Comparison of ENCODE assay signal across 8 cellular contexts in the genomic region with DNA sequence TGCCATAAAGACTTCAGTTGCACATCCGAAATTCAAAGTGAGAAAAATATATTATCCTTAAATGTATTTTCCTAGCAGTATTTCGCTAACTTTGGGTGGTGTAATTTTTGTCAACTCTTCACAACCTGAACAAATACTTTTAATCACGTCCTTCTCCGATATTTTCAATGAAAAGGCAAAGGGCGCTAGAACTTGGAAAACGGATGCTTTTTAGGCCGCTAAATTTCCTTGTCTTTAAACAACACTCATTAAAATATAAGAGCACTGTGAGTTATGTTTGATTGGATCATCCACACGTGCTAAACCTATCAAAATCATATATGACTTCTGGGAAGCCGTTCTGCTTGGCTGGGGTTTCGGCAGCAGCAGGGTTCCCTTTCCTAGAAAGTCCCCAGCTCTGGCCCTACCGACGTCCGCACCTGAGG. TPM values are rescaled to one million over a fixed set of nuclear protein-coding genes. Genes with fewer than 3 reads are reported as not detected.
DNase-seq lines count a peak whose midpoint lies in the region; ATAC-seq, FAIRE-seq and TF ChIP-seq lines count a peak whose summit lies in the region.

No MANE protein-coding gene starts in this region.

- H3K27ac ChIP-seq in Panc1 (ENCODE audit: low read length) (peak overlapping the region; percentile 93), esophagus (ENCODE audit: low read depth in 2 of 2, low read length in 1 of 2) (peak overlapping the region; percentile 95 to 96)

- intact Hi-C loops in Panc1 (cut with micrococcal nuclease; ENCODE audit: unreplicated experiment) = no loop called here

- 20% methylated on average over 13 of the region's 13 CpGs for WGBS in esophagus, 2 donors

- FAIRE-seq in GM12891 (lab: Jason Lieb, UNC) = no peak

- H3K4me3 Mint-ChIP-seq in progenitor cell of endocrine pancreas (ENCODE audit: low read depth) = peak overlapping the region; percentile 95

- in situ Hi-C loops in Panc1 (cut with HindIII; ENCODE audit: low pct_unique_long_range_greater_than_20kb, low sequenced_read_pairs) = no loop called here

- POLR2A ChIA-PET in Panc1 (lab: Charles Lee) = no interaction called here

- no peaks in the 10 kb centered on the region for H3K27me3 Mint-ChIP-seq in progenitor cell of endocrine pancreas

- DNase-seq in GM12891 (ENCODE audit: insufficient read length, low spot score) (no peak), Panc1 (ENCODE audit: low read depth, low spot score) (no peak), progenitor cell of endocrine pancreas (ENCODE audit: low spot score, unreplicated experiment) (no peak), A172 (ENCODE audit: low spot score) (no peak)
- DNase-seq in activated CD8-positive, alpha-beta memory T cell treated with anti-CD3 and anti-CD28 coated beads for 24 hours = no peak

- no TSS peak for BruUV-seq in Panc1 (replicated peaks; lab: Mats Ljungman, UMichigan)

- H3K9me3 Mint-ChIP-seq in progenitor cell of endocrine pancreas (ENCODE audit: low read depth) = peaks cover 9% of the 10 kb centered on the region

- no peak for TF ChIP-seq CTCF in Panc1 (IDR thresholded peaks at IDR 0.05)
- TF ChIP-seq CTCF in progenitor cell of endocrine pancreas (IDR thresholded peaks at IDR 0.05; ENCODE audit: unreplicated experiment) = no peak

- peaks cover 15% of the 10 kb centered on the region for H3K36me3 Mint-ChIP-seq in progenitor cell of endocrine pancreas (ENCODE audit: insufficient read depth)

- peaks cover 10% of the 10 kb centered on the region; the same call in 1 of the 2 replicates for H3K4me1 ChIP-seq in Panc1 (ENCODE audit: control insufficient read depth, insufficient read depth, low read length)
- no peaks in the 10 kb centered on the region for H3K4me1 ChIP-seq in esophagus (ENCODE audit: control insufficient read depth in 2 of 2, insufficient read depth in 2 of 2, low read length in 1 of 2)

- no peak; the same call in 1 of the 2 replicates for ATAC-seq in Panc1
- ATAC-seq in HG02852 (IDR thresholded peaks at IDR 0.05; ENCODE audit: unreplicated experiment) = no peak
- no peak for ATAC-seq in HG03175 (IDR thresholded peaks at IDR 0.05; ENCODE audit: unreplicated experiment)

- H3K4me3 ChIP-seq in Panc1 (ENCODE audit: low read depth in 2 of 2, low read length in 2 of 2) (peak overlapping the region; percentile 65 to 96), esophagus (ENCODE audit: low read depth in 1 of 2, low read length in 2 of 2) (peak overlapping the region; percentile 81 to 98)

- no peak for TF ChIP-seq POLR2A in GM12891 (IDR thresholded peaks at IDR 0.05; ENCODE audit: low read depth, low read length)

- H3K27me3 ChIP-seq in Panc1 (ENCODE audit: control insufficient read depth, insufficient read depth, low read length) (no peaks in the 10 kb centered on the region), esophagus (ENCODE audit: control insufficient read depth in 1 of 2, insufficient read depth in 2 of 2, low read length in 2 of 2) (no peaks in the 10 kb centered on the region)

- H3K36me3 ChIP-seq in Panc1 (ENCODE audit: control insufficient read depth, insufficient read depth, low read length) (0 out of 2 replicates have a peak, but pooled peaks cover 2% of the 10 kb centered on the region), esophagus (ENCODE audit: control insufficient read depth in 2 of 2, insufficient read depth in 2 of 2, low read length in 1 of 2) (no peaks in the 10 kb centered on the region)

- CTCF ChIA-PET in Panc1 (lab: Charles Lee) = interaction anchor here (0.5 to 0.7 kb wide), 2 partner anchors 14 to 25 kb away, joined by 4 read pairs; no protein-coding TSS in a partner anchor

- peaks cover 9% of the 10 kb centered on the region for H3K4me1 Mint-ChIP-seq in progenitor cell of endocrine pancreas (ENCODE audit: low read depth)

- H3K9me3 ChIP-seq in Panc1 (ENCODE audit: control insufficient read depth, insufficient read depth, low read depth, low read length) (no peaks in the 10 kb centered on the region), esophagus (ENCODE audit: control insufficient read depth in 2 of 2, insufficient read depth in 1 of 2, low read depth in 1 of 2, low read length in 1 of 2) (no peaks in the 10 kb centered on the region)

- H3K27ac Mint-ChIP-seq in progenitor cell of endocrine pancreas = peak overlapping the region; percentile 86

TF ChIP-seq in GM12891, 5 proteins besides CTCF, POLR2A, EP300 and RAD21:
- no peak for TF ChIP-seq TAF1 (IDR thresholded peaks at IDR 0.05; ENCODE audit: low read depth, low read length)
- 0 out of 2 replicates have a peak, but pooled peaks have one; percentile 0 for TF ChIP-seq SPI1 (IDR thresholded peaks at IDR 0.05; ENCODE audit: low read depth, low read length)

RNA-seq across cellular contexts. Expression of gene MPHOSPH8, which starts 0.5 kb away (rescaled TPM):
- 31.0 TPM for polyA plus RNA-seq in GM12891 (2012; ENCODE audit: low read depth, missing spikeins)
- total RNA-seq in Panc1 (2021; ENCODE audit: unreplicated experiment) (20.6 TPM), progenitor cell of endocrine pancreas (27.3 and 29.5 TPM in 2 replicates)
- 17.2 TPM for polyA plus RNA-seq in Panc1 (2012; ENCODE audit: insufficient read length)
- polyA plus RNA-seq in esophagus = 10 to 100 TPM; 13.1 to 21.1 TPM
- total RNA-seq in A172 (2014; rRNA removed; shearing (Covaris generic)) = 10.3 and 17.6 TPM in 2 replicates
